ENCODE assay signal across 1 cellular context in the genomic region with DNA sequence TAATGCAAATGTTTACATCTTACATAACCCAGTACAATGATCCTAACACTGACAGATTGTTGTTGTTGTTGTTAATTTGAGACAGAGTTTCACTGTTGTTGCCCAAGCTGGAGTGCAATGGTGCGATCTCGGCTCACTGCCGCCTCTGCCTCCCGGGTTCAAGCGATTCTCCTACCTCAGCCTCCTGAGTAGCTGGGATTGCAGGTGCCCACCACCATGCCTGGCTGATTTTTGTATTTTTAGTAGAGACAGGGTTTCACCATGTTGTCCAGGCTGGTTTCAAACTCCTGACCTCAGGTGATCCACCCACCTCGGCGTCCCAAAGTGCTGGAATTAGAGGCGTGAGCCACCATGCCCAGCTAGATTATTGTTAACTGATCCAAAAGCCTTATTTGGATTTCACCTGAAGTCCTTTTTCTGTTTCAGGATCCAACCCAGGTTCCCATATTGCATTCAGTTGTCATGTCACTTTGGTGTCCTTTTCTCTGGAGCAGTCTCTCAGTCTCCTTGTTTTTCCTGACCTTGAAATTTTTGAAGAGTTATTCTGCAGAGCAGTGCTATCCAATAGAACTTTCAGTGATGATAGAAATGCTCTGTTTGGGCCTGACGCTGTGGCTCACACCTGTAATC.
TF ChIP-seq lines count a peak whose summit lies in the region.

No MANE protein-coding gene starts in this region.

TF ChIP-seq in K562, 482 proteins besides CTCF, POLR2A, EP300 and RAD21:
- TF ChIP-seq, protein P1, sequence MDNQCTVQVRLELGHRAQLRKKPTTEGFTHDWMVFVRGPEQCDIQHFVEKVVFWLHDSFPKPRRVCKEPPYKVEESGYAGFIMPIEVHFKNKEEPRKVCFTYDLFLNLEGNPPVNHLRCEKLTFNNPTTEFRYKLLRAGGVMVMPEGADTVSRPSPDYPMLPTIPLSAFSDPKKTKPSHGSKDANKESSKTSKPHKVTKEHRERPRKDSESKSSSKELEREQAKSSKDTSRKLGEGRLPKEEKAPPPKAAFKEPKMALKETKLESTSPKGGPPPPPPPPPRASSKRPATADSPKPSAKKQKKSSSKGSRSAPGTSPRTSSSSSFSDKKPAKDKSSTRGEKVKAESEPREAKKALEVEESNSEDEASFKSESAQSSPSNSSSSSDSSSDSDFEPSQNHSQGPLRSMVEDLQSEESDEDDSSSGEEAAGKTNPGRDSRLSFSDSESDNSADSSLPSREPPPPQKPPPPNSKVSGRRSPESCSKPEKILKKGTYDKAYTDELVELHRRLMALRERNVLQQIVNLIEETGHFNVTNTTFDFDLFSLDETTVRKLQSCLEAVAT (IDR thresholded peaks at IDR 0.05), result peak in 1 of 2 experiments; percentile 57; a peak in 1 of 4 replicates
TF ChIP-seq in K562: peak in this region for 1; not testable (repeated sequence) for 481.
